In the genomic region with DNA sequence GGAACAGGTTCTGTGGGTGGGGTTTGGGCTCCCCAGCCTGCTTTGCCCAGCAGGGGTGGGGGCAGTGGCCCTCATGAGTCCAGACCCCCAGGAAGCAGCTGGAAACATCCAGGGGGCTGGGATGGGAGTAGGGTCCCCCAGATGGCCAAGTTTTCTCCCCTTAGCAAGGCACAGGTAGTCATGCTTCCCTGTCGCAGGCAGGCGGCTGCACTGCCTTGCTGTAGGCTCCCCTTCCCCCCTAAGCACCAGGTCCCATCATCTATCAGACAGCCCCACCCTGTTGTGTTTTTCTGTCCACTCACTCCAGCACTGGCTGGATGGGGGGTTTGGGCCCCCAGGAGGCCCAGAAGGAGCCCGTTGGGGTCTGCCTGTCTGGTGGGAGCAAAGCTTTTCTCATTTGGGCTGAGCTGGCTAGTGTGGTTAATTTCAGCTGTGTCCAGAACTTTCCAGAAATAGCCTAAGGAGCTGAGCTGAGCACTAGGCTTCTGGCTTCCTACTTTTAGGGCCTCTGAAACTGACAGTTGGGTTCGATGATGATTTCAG, we compare ENCODE assay signal across 19 cellular contexts. TPM values are rescaled to one million over a fixed set of nuclear protein-coding genes. Genes with fewer than 3 reads are reported as not detected.
A peak's percentile ranks its signal among the peaks of the same experiment; 100 is the strongest.
DNase-seq lines count a peak whose midpoint lies in the region; ATAC-seq and TF ChIP-seq lines count a peak whose summit lies in the region.
"Had no signal": no experiment of that assay in that cellular context is flagged by ENCODE, and none has a peak within 500 bp of the region (broad histone marks: within the 10 kb centered on the region; RNA-seq: fewer than 3 reads in every experiment).

No MANE protein-coding gene starts in this region.

- H3K4me3 ChIP-seq in dorsolateral prefrontal cortex (no peak overlapping the region), skeletal muscle tissue (ENCODE audit: low read length in 3 of 3) (no peak overlapping the region)
- H3K4me3 ChIP-seq: prostate gland had no signal

- H3K9me3 ChIP-seq in skeletal muscle tissue (ENCODE audit: control insufficient read depth in 3 of 3, low read length in 3 of 3), result no peaks in the 10 kb centered on the region
- H3K9me3 ChIP-seq: prostate gland had no signal

- peaks cover 7% of the 10 kb centered on the region for H3K36me3 Mint-ChIP-seq in activated naive CD8-positive, alpha-beta T cell treated with anti-CD3 and anti-CD28 coated beads for 36 hours
- peaks cover 2% of the 10 kb centered on the region for H3K36me3 Mint-ChIP-seq in activated naive CD8-positive, alpha-beta T cell treated with anti-CD3 and anti-CD28 coated beads, Interleukin-2, amount 50 U/mL, for 24 hours (ENCODE audit: low read depth)
- H3K36me3 Mint-ChIP-seq: natural killer cell had no signal

- peaks cover 14 to 32% (median 29%) of the 10 kb centered on the region in 3 donors for H3K36me3 ChIP-seq in skeletal muscle tissue (ENCODE audit: control insufficient read depth in 3 of 3, insufficient read depth in 3 of 3, low read length in 3 of 3)

- intact Hi-C loops in dorsolateral prefrontal cortex (cut with DNase I), result no loop called here

- peaks cover 42 to 56% (median 51%) of the 10 kb centered on the region in 3 donors for H3K4me1 ChIP-seq in skeletal muscle tissue (ENCODE audit: control insufficient read depth in 3 of 3, insufficient read depth in 3 of 3, low read length in 3 of 3)

- H3K27ac Mint-ChIP-seq in activated naive CD8-positive, alpha-beta T cell treated with anti-CD3 and anti-CD28 coated beads for 36 hours, result peak overlapping the region; percentile 42
- no peak overlapping the region for H3K27ac Mint-ChIP-seq in activated naive CD8-positive, alpha-beta T cell treated with anti-CD3 and anti-CD28 coated beads, Interleukin-2, amount 50 U/mL, for 24 hours
- H3K27ac Mint-ChIP-seq: natural killer cell, T-cell had no signal

- no peak for TF ChIP-seq CTCF in dorsolateral prefrontal cortex (IDR thresholded peaks at IDR 0.05 in 54 of 56, conservative IDR thresholded peaks at IDR 0.05 in 2 of 56; ENCODE audit: low read depth in 1 of 56, partially characterized antibody in 56 of 56)

- no peak overlapping the region for H3K4me3 Mint-ChIP-seq in activated naive CD8-positive, alpha-beta T cell treated with anti-CD3 and anti-CD28 coated beads for 36 hours
- H3K4me3 Mint-ChIP-seq in activated naive CD8-positive, alpha-beta T cell treated with anti-CD3 and anti-CD28 coated beads, Interleukin-2, amount 50 U/mL, for 24 hours, result no peak overlapping the region
- H3K4me3 Mint-ChIP-seq: natural killer cell, T-cell had no signal

- H3K27me3 ChIP-seq in dorsolateral prefrontal cortex, result no peaks in the 10 kb centered on the region
- no peaks in the 10 kb centered on the region for H3K27me3 ChIP-seq in skeletal muscle tissue (ENCODE audit: control insufficient read depth in 3 of 3, insufficient read depth in 3 of 3, low read length in 3 of 3)

- H3K27me3 Mint-ChIP-seq in activated naive CD8-positive, alpha-beta T cell treated with anti-CD3 and anti-CD28 coated beads for 36 hours, result no peaks in the 10 kb centered on the region
- no peaks in the 10 kb centered on the region for H3K27me3 Mint-ChIP-seq in activated naive CD8-positive, alpha-beta T cell treated with anti-CD3 and anti-CD28 coated beads, Interleukin-2, amount 50 U/mL, for 24 hours
- H3K27me3 Mint-ChIP-seq: IgD-negative memory B cell, T-cell had no signal

- peak overlapping the region in 32 of 59 donors; percentile 3 to 88 (median 44) for H3K27ac ChIP-seq in dorsolateral prefrontal cortex
- H3K27ac ChIP-seq in skeletal muscle tissue (ENCODE audit: low read depth, low read length), result peak overlapping the region; percentile 54
- H3K27ac ChIP-seq: C4-2B had no signal

- ATAC-seq in activated naive CD8-positive, alpha-beta T cell treated with anti-CD3 and anti-CD28 coated beads, Interleukin-2, amount 50 U/mL, for 24 hours, result no peak
- no peak for ATAC-seq in HG02884 (IDR thresholded peaks at IDR 0.05; ENCODE audit: unreplicated experiment)
- ATAC-seq: natural killer cell, Right ventricle myocardium inferior, T-cell had no signal

- H3K9me3 Mint-ChIP-seq in activated naive CD8-positive, alpha-beta T cell treated with anti-CD3 and anti-CD28 coated beads for 36 hours, result no peaks in the 10 kb centered on the region
- no peaks in the 10 kb centered on the region for H3K9me3 Mint-ChIP-seq in activated naive CD8-positive, alpha-beta T cell treated with anti-CD3 and anti-CD28 coated beads, Interleukin-2, amount 50 U/mL, for 24 hours
- H3K9me3 Mint-ChIP-seq: IgD-negative memory B cell, natural killer cell, T-cell had no signal

- H3K9ac ChIP-seq in skeletal muscle tissue (ENCODE audit: low read depth in 1 of 3, low read length in 3 of 3), result peak overlapping the region in 1 of 3 donors; percentile 33

- H3K4me1 Mint-ChIP-seq in activated naive CD8-positive, alpha-beta T cell treated with anti-CD3 and anti-CD28 coated beads for 36 hours, result peaks cover 7% of the 10 kb centered on the region
- H3K4me1 Mint-ChIP-seq in activated naive CD8-positive, alpha-beta T cell treated with anti-CD3 and anti-CD28 coated beads, Interleukin-2, amount 50 U/mL, for 24 hours, result peaks cover 6% of the 10 kb centered on the region

- no peak for DNase-seq in activated naive CD8-positive, alpha-beta T cell treated with anti-CD3 and anti-CD28 coated beads for 36 hours
- no peak for DNase-seq in activated naive CD8-positive, alpha-beta T cell treated with anti-CD3 and anti-CD28 coated beads, Interleukin-2, amount 50 U/mL, for 24 hours
- DNase-seq in MV-4-11 (lab: John Stamatoyannopoulos, UW) (peak; percentile 38), dorsolateral prefrontal cortex (no peak), NCI-H1105 (lab: John Stamatoyannopoulos, UW) (no peak), Ammon's horn (ENCODE audit: low spot score) (no peak)
- DNase-seq: activated CD4-positive, alpha-beta T cell treated with anti-CD3 and anti-CD28 coated beads, Interleukin-2, amount 50 U/mL, for 4 hours; aorta; cerebellar nuclear complex; natural killer cell; NCI-H2029; stimulated activated CD4-positive, alpha-beta T cell treated with anti-CD3 and anti-CD28 coated beads, Interleukin-4, amount 100 ng/mL, for 4 hours; T-cell had no signal

RNA-seq across cellular contexts. Expression of a gene that starts 7.9 kb away (rescaled TPM):
- 10 to 100 TPM; 51.3 to 52.3 TPM for total RNA-seq in activated naive CD8-positive, alpha-beta T cell treated with anti-CD3 and anti-CD28 coated beads for 36 hours
- total RNA-seq in dorsolateral prefrontal cortex (100 to 1,000 TPM in 11 of 120 experiments, 10 to 100 TPM in 109; 62.3 to 111 (median 85.4) TPM), skeletal muscle tissue (34.4 TPM)

RNA-seq across cellular contexts. Expression of a gene that starts 37.4 kb away (rescaled TPM):
- total RNA-seq in activated naive CD8-positive, alpha-beta T cell treated with anti-CD3 and anti-CD28 coated beads for 36 hours, result 10 to 100 TPM; 18.3 to 25.6 TPM
- 100 to 1,000 TPM in 7 of 120 experiments, 10 to 100 TPM in 113; 51.1 to 113 (median 76.1) TPM for total RNA-seq in dorsolateral prefrontal cortex
- total RNA-seq in skeletal muscle tissue, result 15.1 TPM
